8 cellular contexts compared by ENCODE assay signal in the genomic region with DNA sequence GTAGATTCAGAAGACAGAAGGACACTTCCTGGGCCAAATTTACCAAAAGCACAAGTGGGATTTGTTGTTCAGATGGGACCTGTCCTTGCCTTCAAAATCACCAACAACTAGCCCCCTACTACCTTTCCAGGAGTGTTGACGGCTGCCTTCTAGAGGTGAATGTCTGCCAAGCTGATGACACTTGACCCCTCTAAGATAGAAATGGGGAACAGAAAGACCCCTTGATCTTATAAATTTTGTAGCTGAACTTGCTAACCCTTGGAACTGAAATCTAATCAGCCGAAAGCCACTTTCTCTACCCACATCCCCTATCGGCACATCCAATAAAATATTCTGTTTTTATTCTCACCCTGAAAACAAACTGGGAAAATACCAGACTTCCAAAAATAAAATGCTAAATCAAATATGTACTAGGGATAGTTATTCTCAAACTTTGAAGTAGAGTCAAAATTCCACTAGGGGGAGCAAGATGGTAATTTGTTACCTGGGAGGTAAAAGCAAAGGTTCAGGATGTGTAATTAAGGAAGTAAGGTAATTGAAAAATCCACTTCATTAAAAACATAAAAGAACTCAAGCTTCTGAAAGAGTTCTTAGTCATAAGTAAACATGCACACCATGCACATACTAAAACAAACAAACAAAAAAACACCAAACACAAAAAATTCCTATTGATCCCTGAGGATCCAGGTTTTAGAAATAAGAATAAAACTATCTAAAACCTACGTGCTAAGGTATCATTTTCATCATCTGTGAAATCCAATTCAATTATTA.
DNase-seq lines count a peak whose midpoint lies in the region; ATAC-seq and TF ChIP-seq lines count a peak whose summit lies in the region.

No MANE protein-coding gene starts in this region.

- intact Hi-C loops in A673 (cut with micrococcal nuclease; ENCODE audit: unreplicated experiment) = loop anchor here (2.0 kb wide), 2 partner anchors 119 to 187 kb away; a partner anchor contains a TSS
- intact Hi-C loops in upper lobe of right lung (cut with DNase I) = no loop called here

- CTCF ChIA-PET in A673 (lab: Charles Lee) = interaction anchor here (0.6 kb wide), 1 partner anchor 94 kb away, joined by 3 read pairs; no protein-coding TSS in a partner anchor

- H3K27me3 ChIP-seq in A673 (replicated peaks; ENCODE audit: insufficient read depth, low read depth, low read length, poor library complexity) (no peaks in the 10 kb centered on the region), GM06990 (replicated peaks; ENCODE audit: control insufficient read depth, insufficient read depth, low read length) (no peaks in the 10 kb centered on the region), upper lobe of right lung (no peaks in the 10 kb centered on the region)

- DNase-seq in A673 (ENCODE audit: low spot score) = peak; percentile 50
- no peak for DNase-seq in GM06990 (ENCODE audit: extremely low read depth, insufficient read length)
- peak; percentile 38 for DNase-seq in NCI-H774 (lab: John Stamatoyannopoulos, UW)
- DNase-seq in left kidney (ENCODE audit: low read depth, low spot score) = peak; percentile 61
- DNase-seq in upper lobe of right lung = no peak
- no peak for DNase-seq in stimulated activated CD4-positive, alpha-beta T cell treated with anti-CD3 and anti-CD28 coated beads, Interleukin-4, amount 100 ng/mL, for 1 hour

- BruUV-seq in A673 (replicated peaks; lab: Mats Ljungman, UMichigan) = no TSS peak

- ATAC-seq in HG02973 (IDR thresholded peaks at IDR 0.05; ENCODE audit: unreplicated experiment) = peak; percentile 47
- ATAC-seq in upper lobe of right lung = peak; percentile 78

- H3K4me3 ChIP-seq in A673 (ENCODE audit: low read depth, low read length, poor library complexity, severe bottlenecking) = no peak overlapping the region
- H3K4me3 ChIP-seq in GM06990 (replicated peaks; ENCODE audit: low read depth, low read length) = no peak overlapping the region
- H3K4me3 ChIP-seq in upper lobe of right lung = no peak overlapping the region

- H3K9me3 ChIP-seq in A673 (ENCODE audit: low read depth, low read length, poor library complexity, severe bottlenecking) = no peaks in the 10 kb centered on the region
- no peaks in the 10 kb centered on the region for H3K9me3 ChIP-seq in upper lobe of right lung

- H3K36me3 ChIP-seq in A673 (ENCODE audit: insufficient read depth, low read length, poor library complexity, severe bottlenecking) (no peaks in the 10 kb centered on the region), GM06990 (ENCODE audit: control insufficient read depth, insufficient read depth, low read length) (no peaks in the 10 kb centered on the region; the same call in none of the 2 replicates), upper lobe of right lung (no peaks in the 10 kb centered on the region)

- H3K27me3 Mint-ChIP-seq in brain = no peaks in the 10 kb centered on the region

- H3K4me1 Mint-ChIP-seq in brain = peaks cover 23% of the 10 kb centered on the region

- peak; percentile 82 for TF ChIP-seq CTCF in A673 (conservative IDR thresholded peaks at IDR 0.05; ENCODE audit: low read depth, low read length)
- peak; percentile 56 for TF ChIP-seq CTCF in GM06990 (IDR thresholded peaks at IDR 0.05; ENCODE audit: insufficient read depth, low read length, poor library complexity, severe bottlenecking)
- TF ChIP-seq CTCF in brain (conservative IDR thresholded peaks at IDR 0.05) = peak; percentile 82 to 87
- peak; percentile 70 for TF ChIP-seq CTCF in upper lobe of right lung (IDR thresholded peaks at IDR 0.05)

- H3K4me1 ChIP-seq in A673 (ENCODE audit: insufficient read depth, low read length, poor library complexity, severe bottlenecking) (peaks cover 9% of the 10 kb centered on the region), upper lobe of right lung (peaks cover 22% of the 10 kb centered on the region)

- no peaks in the 10 kb centered on the region for H3K9me3 Mint-ChIP-seq in brain

- H3K27ac ChIP-seq in A673 (ENCODE audit: low read depth, low read length, poor library complexity, severe bottlenecking) = no peak overlapping the region
- no peak overlapping the region for H3K27ac ChIP-seq in upper lobe of right lung

- H3K36me3 Mint-ChIP-seq in brain = no peaks in the 10 kb centered on the region

- H3K27ac Mint-ChIP-seq in brain = peak overlapping the region in 2 of 5 experiments; percentile 5 to 62

- POLR2A ChIA-PET in A673 (lab: Charles Lee; ENCODE audit: low non-redundant PET) = interaction anchor here (0.6 kb wide), 1 partner anchor 222 kb away, joined by 5 read pairs; no protein-coding TSS in a partner anchor

- no peak overlapping the region for H3K4me3 Mint-ChIP-seq in brain

Comparison
In these comparisons a context has a peak if more than half of its experiments do, and no peak if none do; other contexts are left out.
1. DNase-seq: peak in A673 (single experiment), NCI-H774 (single experiment) and left kidney (single experiment); none in GM06990 (single experiment), upper lobe of right lung (single experiment) and stimulated activated CD4-positive, alpha-beta T cell treated with anti-CD3 and anti-CD28 coated beads, Interleukin-4, amount 100 ng/mL, for 1 hour (single experiment).
2. Peak in every context shown above with its lines, with median percentiles within 50 percentile points of each other: CTCF ChIP-seq.